ENCODE assay signal across 17 cellular contexts in genomic region chr1:226222686-226223085, GRCh38. TPM values are rescaled to one million over a fixed set of nuclear protein-coding genes. Genes with fewer than 3 reads are reported as not detected.
DNase-seq lines count a peak whose midpoint lies in the region; ATAC-seq lines count a peak whose summit lies in the region.
"Had no signal": no experiment of that assay in that cellular context is flagged by ENCODE, and none has a peak within 500 bp of the region (broad histone marks: within the 10 kb centered on the region; RNA-seq: fewer than 3 reads in every experiment).

No MANE protein-coding gene starts in this region.

- peaks cover 4% of the 10 kb centered on the region; the same call in 1 of the 2 replicates for H3K36me3 ChIP-seq in SJCRH30
- H3K36me3 ChIP-seq: cardiac muscle cell, left lung had no signal

- no peaks in the 10 kb centered on the region for H3K9me3 Mint-ChIP-seq in activated T-helper 1 cell treated with anti-CD3 and anti-CD28 coated beads, Interleukin-12 subunit alpha, Interleukin-12 subunit beta, Interleukin-2, Interleukin-4 antibody, amounts not matched to agents 30 ng/mL and 10 ng/mL and 1 ng/mL, durations not matched to agents 14 hours and 24 hours and 36 hours
- H3K9me3 Mint-ChIP-seq in naive B cell, result no peaks in the 10 kb centered on the region

- intact Hi-C loops in activated T-helper 1 cell treated with anti-CD3 and anti-CD28 coated beads, Interleukin-12 subunit alpha, Interleukin-12 subunit beta, Interleukin-2, Interleukin-4 antibody, amounts not matched to agents 30 ng/mL and 10 ng/mL and 1 ng/mL, durations not matched to agents 14 hours and 24 hours and 36 hours (cut with micrococcal nuclease), result loop anchor here (5.0 kb wide), 1 partner anchor 110 kb away; no protein-coding TSS in a partner anchor

- no peak overlapping the region for H3K27ac ChIP-seq in SJCRH30
- H3K27ac ChIP-seq: cardiac muscle cell, left lung had no signal

- H3K4me3 Mint-ChIP-seq in activated T-helper 1 cell treated with anti-CD3 and anti-CD28 coated beads, Interleukin-12 subunit alpha, Interleukin-12 subunit beta, Interleukin-2, Interleukin-4 antibody, amounts not matched to agents 30 ng/mL and 10 ng/mL and 1 ng/mL, durations not matched to agents 14 hours and 24 hours and 36 hours, result peak overlapping the region; percentile 61
- peak overlapping the region; percentile 51 to 86 (median 74) for H3K4me3 Mint-ChIP-seq in naive B cell

- H3K9me3 ChIP-seq in SJCRH30 (replicated peaks), result no peaks in the 10 kb centered on the region
- H3K9me3 ChIP-seq: left lung had no signal

- peaks cover 40% of the 10 kb centered on the region for H3K27me3 Mint-ChIP-seq in activated T-helper 1 cell treated with anti-CD3 and anti-CD28 coated beads, Interleukin-12 subunit alpha, Interleukin-12 subunit beta, Interleukin-2, Interleukin-4 antibody, amounts not matched to agents 30 ng/mL and 10 ng/mL and 1 ng/mL, durations not matched to agents 14 hours and 24 hours and 36 hours (ENCODE audit: insufficient read depth)
- peaks cover 8 to 11% (median 10%) of the 10 kb centered on the region in 3 donors for H3K27me3 Mint-ChIP-seq in naive B cell

- no peak overlapping the region for H3K4me3 ChIP-seq in SJCRH30

- DNase-seq in stimulated activated CD4-positive, alpha-beta T cell treated with anti-CD3 and anti-CD28 coated beads, Interleukin-15, amount 100 ng/mL, for 24 hours, result peak; percentile 23
- DNase-seq in stimulated activated CD4-positive, alpha-beta T cell treated with anti-CD3 and anti-CD28 coated beads, Interleukin-12 subunit alpha, Interleukin-12 subunit beta, amount 100 ng/mL, for 4 hours, result no peak
- DNase-seq in activated T-helper 1 cell treated with anti-CD3 and anti-CD28 coated beads, Interleukin-12 subunit alpha, Interleukin-12 subunit beta, Interleukin-2, Interleukin-4 antibody, amounts not matched to agents 30 ng/mL and 10 ng/mL and 1 ng/mL, durations not matched to agents 14 hours and 24 hours and 36 hours (ENCODE audit: low spot score), result no peak
- DNase-seq in naive B cell, result no peak
- no peak for DNase-seq in iPS-NIHi11 (ENCODE audit: low spot score)
- no peak for DNase-seq in HCEC 1CT
- no peak for DNase-seq in SJCRH30
- no peak for DNase-seq in ecto neural progenitor cell (ENCODE audit: low spot score)
- DNase-seq: AML-193, left lung, NCI-H446 treated with DMSO at 0.1 percent for 48 hours, Right ventricle myocardium superior, T1000 had no signal

- no peak for ATAC-seq in naive B cell (ENCODE audit: low read depth in 2 of 2)

- peaks cover 6% of the 10 kb centered on the region for H3K4me1 Mint-ChIP-seq in activated T-helper 1 cell treated with anti-CD3 and anti-CD28 coated beads, Interleukin-12 subunit alpha, Interleukin-12 subunit beta, Interleukin-2, Interleukin-4 antibody, amounts not matched to agents 30 ng/mL and 10 ng/mL and 1 ng/mL, durations not matched to agents 14 hours and 24 hours and 36 hours (ENCODE audit: low read depth)
- peaks cover 6 to 13% (median 6%) of the 10 kb centered on the region in 3 donors for H3K4me1 Mint-ChIP-seq in naive B cell

- H3K27ac Mint-ChIP-seq in activated T-helper 1 cell treated with anti-CD3 and anti-CD28 coated beads, Interleukin-12 subunit alpha, Interleukin-12 subunit beta, Interleukin-2, Interleukin-4 antibody, amounts not matched to agents 30 ng/mL and 10 ng/mL and 1 ng/mL, durations not matched to agents 14 hours and 24 hours and 36 hours, result no peak overlapping the region
- no peak overlapping the region for H3K27ac Mint-ChIP-seq in naive B cell

- H3K4me1 ChIP-seq in SJCRH30, result no peaks in the 10 kb centered on the region

- no peaks in the 10 kb centered on the region for H3K36me3 Mint-ChIP-seq in activated T-helper 1 cell treated with anti-CD3 and anti-CD28 coated beads, Interleukin-12 subunit alpha, Interleukin-12 subunit beta, Interleukin-2, Interleukin-4 antibody, amounts not matched to agents 30 ng/mL and 10 ng/mL and 1 ng/mL, durations not matched to agents 14 hours and 24 hours and 36 hours (ENCODE audit: low read depth)
- H3K36me3 Mint-ChIP-seq in naive B cell, result no peaks in the 10 kb centered on the region

- no peaks in the 10 kb centered on the region for H3K27me3 ChIP-seq in SJCRH30
- H3K27me3 ChIP-seq: cardiac muscle cell had no signal

RNA-seq across cellular contexts. Expression of gene MIXL1, which starts 0.8 kb away (rescaled TPM):
- total RNA-seq in activated T-helper 1 cell treated with anti-CD3 and anti-CD28 coated beads, Interleukin-12 subunit alpha, Interleukin-12 subunit beta, Interleukin-2, Interleukin-4 antibody, amounts not matched to agents 30 ng/mL and 10 ng/mL and 1 ng/mL, durations not matched to agents 14 hours and 24 hours and 36 hours, result not detected in 2 replicates
- 1 to 10 TPM in 1 of 6 donors, under 1 TPM in 3, not detected in 2; 0.23 to 2.8 (median 0.36) TPM for polyA plus RNA-seq in naive B cell (ENCODE audit: low read depth in 6 of 6)
- not detected in 2 replicates for total RNA-seq in SJCRH30 (2014; rRNA removed; shearing (Covaris generic))
- total RNA-seq: LHCN-M2, myocyte, renal cortical epithelial cell, Right ventricle myocardium superior had no signal

RNA-seq across cellular contexts. Expression of gene ACBD3, which starts 36.1 kb away (rescaled TPM):
- 23.6 and 26.0 TPM in 2 replicates for total RNA-seq in activated T-helper 1 cell treated with anti-CD3 and anti-CD28 coated beads, Interleukin-12 subunit alpha, Interleukin-12 subunit beta, Interleukin-2, Interleukin-4 antibody, amounts not matched to agents 30 ng/mL and 10 ng/mL and 1 ng/mL, durations not matched to agents 14 hours and 24 hours and 36 hours
- polyA plus RNA-seq in naive B cell (ENCODE audit: low read depth in 6 of 6), result 10 to 100 TPM; 38.5 to 88.1 (median 55.0) TPM
- 41.6 and 48.8 TPM in 2 replicates for total RNA-seq in SJCRH30 (2014; rRNA removed; shearing (Covaris generic))
